In the genomic region with DNA sequence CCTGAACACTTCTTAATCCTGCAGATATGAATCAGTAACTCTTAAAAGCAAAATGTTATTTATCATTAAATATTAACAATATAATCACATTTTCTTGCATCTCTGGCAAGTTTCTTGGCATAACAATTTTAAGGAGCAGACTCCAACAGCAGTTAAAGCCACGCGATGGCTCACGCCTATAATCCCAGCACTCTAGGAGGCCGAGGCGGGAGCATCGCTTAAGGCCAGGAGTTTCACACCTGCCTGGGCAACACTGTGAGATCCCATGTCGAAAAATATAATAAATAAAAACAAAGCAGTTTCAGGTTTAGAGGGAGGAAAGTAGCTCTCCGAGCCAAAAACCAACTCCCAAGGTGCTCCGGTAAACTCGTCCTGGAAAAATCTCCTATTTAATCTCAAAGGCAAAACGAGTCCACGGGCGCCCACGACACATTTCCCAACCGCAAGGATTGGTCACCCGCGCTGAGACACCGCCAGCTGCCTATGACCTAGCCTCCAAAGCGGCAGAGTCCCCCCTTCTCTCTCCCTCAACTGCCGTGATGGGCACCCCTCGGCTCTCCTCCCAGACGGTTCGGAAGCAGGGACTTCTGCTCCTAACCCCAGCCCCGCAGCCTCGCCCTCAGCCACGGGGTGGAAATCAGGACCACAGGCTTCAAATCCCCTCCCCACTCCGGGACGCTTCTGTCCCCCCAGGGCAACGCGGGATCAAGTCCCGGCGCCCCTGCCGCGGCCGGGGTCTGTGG, we compare ENCODE assay signal across 8 cellular contexts. TPM values are rescaled to one million over a fixed set of nuclear protein-coding genes. Genes with fewer than 3 reads are reported as not detected.
DNase-seq lines count a peak whose midpoint lies in the region; ATAC-seq and TF ChIP-seq lines count a peak whose summit lies in the region.
"Not testable (repeated sequence)": the region's sequence is repeated elsewhere in the genome, so short reads cannot be mapped to it uniquely, and the experiment has no call there.

No MANE protein-coding gene starts in this region.

- H3K36me3 ChIP-seq in iPS-20b (ENCODE audit: insufficient read depth, low read depth, low read length); ovary; tibial nerve: not testable (repeated sequence)

- CTCF ChIA-PET in activated CD4-positive, alpha-beta memory T cell treated with anti-CD3 and anti-CD28 coated beads for 36 hours (lab: Charles Lee): not testable (repeated sequence)

- not testable (repeated sequence) for H3K27me3 Mint-ChIP-seq in activated CD4-positive, alpha-beta memory T cell treated with anti-CD3 and anti-CD28 coated beads for 36 hours

- not testable (repeated sequence) for H3K4me1 ChIP-seq in iPS-20b (ENCODE audit: insufficient read depth, low read length)
- H3K4me1 ChIP-seq in ovary (ENCODE audit: insufficient read depth): peaks cover 12% of the 10 kb centered on the region
- peaks cover 0 to 55% (median 23%) of the 10 kb centered on the region in 4 donors for H3K4me1 ChIP-seq in tibial nerve

- H3K4me3 ChIP-seq in coronary artery (peak overlapping the region; percentile 99), iPS-20b (ENCODE audit: low read length) (peak overlapping the region; percentile 88), ovary (peak overlapping the region; percentile 89), tibial nerve (peak overlapping the region; percentile 74 to 90 (median 86))

- TF ChIP-seq CTCF in coronary artery (IDR thresholded peaks at IDR 0.05); ovary (IDR thresholded peaks at IDR 0.05); tibial nerve (IDR thresholded peaks at IDR 0.05): not testable (repeated sequence)

- not testable (repeated sequence) for TF ChIP-seq POLR2A in ovary (IDR thresholded peaks at IDR 0.05); tibial nerve (IDR thresholded peaks at IDR 0.05)

- peak overlapping the region; percentile 96 for H3K4me3 Mint-ChIP-seq in activated CD4-positive, alpha-beta memory T cell treated with anti-CD3 and anti-CD28 coated beads for 36 hours

- peak overlapping the region; percentile 90 to 99 for H3K27ac ChIP-seq in coronary artery
- not testable (repeated sequence) for H3K27ac ChIP-seq in iPS-20b (ENCODE audit: low read length)
- peak overlapping the region; percentile 82 to 94 for H3K27ac ChIP-seq in ovary
- H3K27ac ChIP-seq in tibial nerve: peak overlapping the region; percentile 93 to 99 (median 96)

- H3K9ac ChIP-seq in iPS-20b (ENCODE audit: low read depth, low read length): peak overlapping the region; percentile 93

- TF ChIP-seq EP300 in ovary (IDR thresholded peaks at IDR 0.05); tibial nerve (IDR thresholded peaks at IDR 0.05): not testable (repeated sequence)

- 1 to 2% (median 2%) methylated on average over 33 to 35 of the region's 35 CpGs for WGBS in ovary, 3 donors
- 3 to 7% methylated on average over 23 to 35 of the region's 35 CpGs for whole genome bisulfite sequencing in tibial nerve, 2 donors

- DNase-seq in EL: peak; percentile 19
- peak; percentile 39 for DNase-seq in M059J (ENCODE audit: low read depth)
- peak; percentile 43 for DNase-seq in activated CD4-positive, alpha-beta memory T cell treated with anti-CD3 and anti-CD28 coated beads for 36 hours
- not testable (repeated sequence) for DNase-seq in coronary artery (ENCODE audit: low spot score); tibial nerve (ENCODE audit: low spot score in 2 of 2)
- DNase-seq in ovary: peak in 1 of 5 donors; percentile 42

- not testable (repeated sequence) for H3K9me3 ChIP-seq in iPS-20b (ENCODE audit: insufficient read depth, low read depth, low read length); ovary; tibial nerve

- POLR2A ChIA-PET in activated CD4-positive, alpha-beta memory T cell treated with anti-CD3 and anti-CD28 coated beads for 36 hours (lab: Charles Lee): not testable (repeated sequence)

- intact Hi-C loops in activated CD4-positive, alpha-beta memory T cell treated with anti-CD3 and anti-CD28 coated beads for 36 hours (cut with micrococcal nuclease); ovary (cut with DNase I): not testable (repeated sequence)

- not testable (repeated sequence) for H3K9me3 Mint-ChIP-seq in activated CD4-positive, alpha-beta memory T cell treated with anti-CD3 and anti-CD28 coated beads for 36 hours

- peak; percentile 14 for ATAC-seq in HG02571 (IDR thresholded peaks at IDR 0.05; ENCODE audit: unreplicated experiment)

- H3K27me3 ChIP-seq in iPS-20b (ENCODE audit: insufficient read depth, low read length); ovary; tibial nerve: not testable (repeated sequence)

- peak overlapping the region; percentile 92 for H3K27ac Mint-ChIP-seq in activated CD4-positive, alpha-beta memory T cell treated with anti-CD3 and anti-CD28 coated beads for 36 hours

- not testable (repeated sequence) for H3K36me3 Mint-ChIP-seq in activated CD4-positive, alpha-beta memory T cell treated with anti-CD3 and anti-CD28 coated beads for 36 hours

- peaks cover 49% of the 10 kb centered on the region for H3K4me1 Mint-ChIP-seq in activated CD4-positive, alpha-beta memory T cell treated with anti-CD3 and anti-CD28 coated beads for 36 hours (ENCODE audit: low read depth)

RNA-seq across cellular contexts. Expression of gene KCTD7, which starts 37.5 kb away (rescaled TPM):
- 6.5 and 8.3 TPM in 2 replicates for total RNA-seq in M059J (2014; rRNA removed; shearing (Covaris generic))
- 1 to 10 TPM; 7.4 to 8.2 TPM for total RNA-seq in activated CD4-positive, alpha-beta memory T cell treated with anti-CD3 and anti-CD28 coated beads for 36 hours
- total RNA-seq in ovary: 10 to 100 TPM; 15.6 to 28.5 (median 22.0) TPM
- polyA plus RNA-seq in ovary: 10 to 100 TPM; 13.4 to 25.8 TPM
- total RNA-seq in tibial nerve: 10 to 100 TPM; 15.9 to 28.8 (median 22.1) TPM
